Comparison of ENCODE assay signal across 8 cellular contexts in the genomic region with DNA sequence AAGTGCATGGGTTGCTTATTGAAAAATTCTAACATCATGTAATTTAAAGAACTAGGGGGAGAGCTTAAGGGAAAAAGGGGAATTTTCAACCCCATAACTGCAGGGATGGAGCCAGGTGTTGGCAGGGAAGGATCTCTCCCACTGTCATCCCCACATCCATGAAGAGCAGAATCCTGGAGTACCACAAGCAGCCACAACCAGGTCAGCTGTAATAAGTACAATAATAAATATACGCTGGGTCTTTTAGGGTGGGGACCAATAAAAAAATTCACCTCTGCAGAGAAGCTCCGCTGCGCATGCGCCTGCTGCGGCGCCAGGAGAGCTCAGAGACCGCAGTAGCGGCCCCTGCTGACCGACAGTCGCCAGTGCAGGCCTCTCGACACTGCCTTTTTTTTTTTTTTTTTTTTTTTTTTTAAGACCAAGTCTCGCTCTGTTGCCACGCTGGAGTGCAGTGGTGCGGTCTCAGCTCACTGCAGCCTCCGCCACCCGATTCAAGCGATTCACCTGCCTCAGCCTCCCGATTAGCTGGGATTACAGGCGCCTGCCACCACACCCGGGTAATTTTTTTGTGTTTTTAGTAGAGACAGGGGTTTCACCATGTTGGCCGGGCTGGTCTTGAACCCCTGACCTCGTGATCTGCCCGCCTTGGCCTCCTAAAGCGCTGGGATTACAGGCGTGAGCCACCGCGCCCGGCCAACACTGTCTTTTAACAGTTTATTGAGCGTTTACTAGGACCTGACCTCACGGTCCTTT. TPM values are rescaled to one million over a fixed set of nuclear protein-coding genes. Genes with fewer than 3 reads are reported as not detected.
DNase-seq lines count a peak whose midpoint lies in the region; ATAC-seq, FAIRE-seq and TF ChIP-seq lines count a peak whose summit lies in the region.

No MANE protein-coding gene starts in this region.

- no peaks in the 10 kb centered on the region for H3K27me3 Mint-ChIP-seq in activated T-cell treated with anti-CD3 and anti-CD28 coated beads, Interleukin-2, amount 50 U/mL, for 72 hours (ENCODE audit: low read depth)
- H3K27me3 Mint-ChIP-seq in naive thymus-derived CD4-positive, alpha-beta T cell = no peaks in the 10 kb centered on the region

- ATAC-seq in activated T-cell treated with anti-CD3 and anti-CD28 coated beads, Interleukin-2, amount 50 U/mL, for 72 hours (replicated peaks in 1 of 2) = peak; percentile 28 to 33
- ATAC-seq in naive thymus-derived CD4-positive, alpha-beta T cell = peak; percentile 72
- ATAC-seq in stimulated activated effector memory CD8-positive, alpha-beta T cell treated with anti-CD3 and anti-CD28 coated beads, Interleukin-12 subunit alpha, Interleukin-12 subunit beta, amount 100 ng/mL, for 72 hours = peak; percentile 46
- no peak for ATAC-seq in GM21367 (IDR thresholded peaks at IDR 0.05; ENCODE audit: unreplicated experiment)

- peak; percentile 88 for DNase-seq in GM13976 (ENCODE audit: low spot score)
- peak; percentile 70 for DNase-seq in RCC 7860 (ENCODE audit: low spot score)
- peak; percentile 90 to 91 for DNase-seq in activated T-cell treated with anti-CD3 and anti-CD28 coated beads, Interleukin-2, amount 50 U/mL, for 72 hours
- peak; percentile 68 for DNase-seq in fibroblast of gingiva (ENCODE audit: low read depth)
- DNase-seq in naive thymus-derived CD4-positive, alpha-beta T cell = peak; percentile 81 to 92 (median 88)
- DNase-seq in stimulated activated effector memory CD8-positive, alpha-beta T cell treated with anti-CD3 and anti-CD28 coated beads, Interleukin-12 subunit alpha, Interleukin-12 subunit beta, amount 100 ng/mL, for 72 hours (ENCODE audit: low spot score in 2 of 2) = peak; percentile 84 to 91

- peaks cover 11 to 24% (median 12%) of the 10 kb centered on the region in 3 experiments for H3K36me3 ChIP-seq in naive thymus-derived CD4-positive, alpha-beta T cell (ENCODE audit: control insufficient read depth in 2 of 3, insufficient read depth in 3 of 3, low read length in 3 of 3)

- H3K4me3 ChIP-seq in naive thymus-derived CD4-positive, alpha-beta T cell (ENCODE audit: low read length) = peak overlapping the region; percentile 98

- TF ChIP-seq CTCF in GM13976 (IDR thresholded peaks at IDR 0.05; ENCODE audit: borderline replicate concordance, control extremely low read depth, extremely low read depth, insufficient read depth, missing control alignments) (peak; percentile 84), LNCAP (IDR thresholded peaks at IDR 0.05) (peak; percentile 82)

- H3K9me3 Mint-ChIP-seq in activated T-cell treated with anti-CD3 and anti-CD28 coated beads, Interleukin-2, amount 50 U/mL, for 72 hours = peaks cover 2% of the 10 kb centered on the region in 2 donors
- H3K9me3 Mint-ChIP-seq in naive thymus-derived CD4-positive, alpha-beta T cell = peaks cover 0 to 3% (median 0%) of the 10 kb centered on the region in 11 donors
- H3K9me3 Mint-ChIP-seq in stimulated activated effector memory CD8-positive, alpha-beta T cell treated with anti-CD3 and anti-CD28 coated beads, Interleukin-12 subunit alpha, Interleukin-12 subunit beta, amount 100 ng/mL, for 72 hours = peaks cover 3% of the 10 kb centered on the region

- in situ Hi-C loops in GM13976 (cut with MboI; ENCODE audit: low sequenced_read_pairs, unreplicated experiment) = loop anchor here (10.0 kb wide), 1 partner anchor 217 kb away; no protein-coding TSS in a partner anchor

- peak overlapping the region; percentile 95 for H3K27ac Mint-ChIP-seq in activated T-cell treated with anti-CD3 and anti-CD28 coated beads, Interleukin-2, amount 50 U/mL, for 72 hours
- peak overlapping the region; percentile 78 to 99 (median 87) for H3K27ac Mint-ChIP-seq in naive thymus-derived CD4-positive, alpha-beta T cell
- peak overlapping the region; percentile 63 for H3K27ac Mint-ChIP-seq in stimulated activated effector memory CD8-positive, alpha-beta T cell treated with anti-CD3 and anti-CD28 coated beads, Interleukin-12 subunit alpha, Interleukin-12 subunit beta, amount 100 ng/mL, for 72 hours

- CTCF ChIA-PET in naive thymus-derived CD4-positive, alpha-beta T cell (lab: Charles Lee) = interaction anchor here (0.6 to 1.6 kb wide), 19 partner anchors 9 to 375 kb away, joined by 3 to 14 read pairs (median 4); a partner anchor contains a TSS

- peak overlapping the region; percentile 90 to 95 for H3K4me3 Mint-ChIP-seq in activated T-cell treated with anti-CD3 and anti-CD28 coated beads, Interleukin-2, amount 50 U/mL, for 72 hours
- H3K4me3 Mint-ChIP-seq in naive thymus-derived CD4-positive, alpha-beta T cell = peak overlapping the region; percentile 81 to 99 (median 96)
- H3K4me3 Mint-ChIP-seq in stimulated activated effector memory CD8-positive, alpha-beta T cell treated with anti-CD3 and anti-CD28 coated beads, Interleukin-12 subunit alpha, Interleukin-12 subunit beta, amount 100 ng/mL, for 72 hours = peak overlapping the region; percentile 96

- FAIRE-seq in RCC 7860 (lab: Jason Lieb, UNC) = peak; percentile 54

- POLR2A ChIA-PET in naive thymus-derived CD4-positive, alpha-beta T cell (lab: Charles Lee) = interaction anchor here (0.6 to 1.8 kb wide), 11 partner anchors 9 to 952 kb away, joined by 3 to 19 read pairs (median 5); a partner anchor contains a TSS

- H3K4me1 ChIP-seq in naive thymus-derived CD4-positive, alpha-beta T cell (ENCODE audit: control insufficient read depth in 2 of 2, insufficient read depth in 2 of 2, low read length in 2 of 2) = peaks cover 37% of the 10 kb centered on the region in 2 donors

- intact Hi-C loops in naive thymus-derived CD4-positive, alpha-beta T cell (cut with micrococcal nuclease) = loop anchor here (1.0 to 10.0 kb wide), 12 partner anchors 127 to 950 kb away; a partner anchor contains a TSS

- no peaks in the 10 kb centered on the region for H3K9me3 ChIP-seq in naive thymus-derived CD4-positive, alpha-beta T cell (ENCODE audit: control insufficient read depth in 2 of 3, low read length in 3 of 3)

- no peaks in the 10 kb centered on the region for H3K27me3 ChIP-seq in naive thymus-derived CD4-positive, alpha-beta T cell (ENCODE audit: control insufficient read depth in 2 of 2, insufficient read depth in 2 of 2, low read length in 2 of 2)

- H3K27ac ChIP-seq in naive thymus-derived CD4-positive, alpha-beta T cell (ENCODE audit: low read depth, low read length) = peak overlapping the region; percentile 63

- peaks cover 16 to 23% of the 10 kb centered on the region in 2 donors for H3K36me3 Mint-ChIP-seq in activated T-cell treated with anti-CD3 and anti-CD28 coated beads, Interleukin-2, amount 50 U/mL, for 72 hours (ENCODE audit: insufficient read depth in 2 of 2)
- H3K36me3 Mint-ChIP-seq in naive thymus-derived CD4-positive, alpha-beta T cell = peaks cover 4 to 21% (median 14%) of the 10 kb centered on the region in 5 donors
- peaks cover 45% of the 10 kb centered on the region for H3K36me3 Mint-ChIP-seq in stimulated activated effector memory CD8-positive, alpha-beta T cell treated with anti-CD3 and anti-CD28 coated beads, Interleukin-12 subunit alpha, Interleukin-12 subunit beta, amount 100 ng/mL, for 72 hours

- peaks cover 58% of the 10 kb centered on the region for H3K4me1 Mint-ChIP-seq in activated T-cell treated with anti-CD3 and anti-CD28 coated beads, Interleukin-2, amount 50 U/mL, for 72 hours (ENCODE audit: low read depth)
- H3K4me1 Mint-ChIP-seq in naive thymus-derived CD4-positive, alpha-beta T cell = peaks cover 28 to 51% (median 45%) of the 10 kb centered on the region in 7 donors
- peaks cover 37% of the 10 kb centered on the region for H3K4me1 Mint-ChIP-seq in stimulated activated effector memory CD8-positive, alpha-beta T cell treated with anti-CD3 and anti-CD28 coated beads, Interleukin-12 subunit alpha, Interleukin-12 subunit beta, amount 100 ng/mL, for 72 hours

RNA-seq across cellular contexts. Expression of a gene that starts 2.5 kb away (rescaled TPM):
- total RNA-seq in activated T-cell treated with anti-CD3 and anti-CD28 coated beads, Interleukin-2, amount 50 U/mL, for 72 hours = 1,000 to 10,000 TPM; 3,876 to 4,058 TPM
- total RNA-seq in naive thymus-derived CD4-positive, alpha-beta T cell = 1,000 to 10,000 TPM; 1,791 to 2,674 (median 2,346) TPM
- 100 to 1,000 TPM; 611 to 634 TPM for polyA plus RNA-seq in naive thymus-derived CD4-positive, alpha-beta T cell

RNA-seq across cellular contexts. Expression of a gene that starts 16.9 kb away (rescaled TPM):
- 10 to 100 TPM; 33.8 to 45.9 TPM for total RNA-seq in activated T-cell treated with anti-CD3 and anti-CD28 coated beads, Interleukin-2, amount 50 U/mL, for 72 hours
- total RNA-seq in naive thymus-derived CD4-positive, alpha-beta T cell = 10 to 100 TPM; 24.7 to 40.3 (median 33.9) TPM
- 10 to 100 TPM; 18.2 to 35.4 TPM for polyA plus RNA-seq in naive thymus-derived CD4-positive, alpha-beta T cell

RNA-seq across cellular contexts. Expression of a gene that starts 19.7 kb away (rescaled TPM):
- total RNA-seq in activated T-cell treated with anti-CD3 and anti-CD28 coated beads, Interleukin-2, amount 50 U/mL, for 72 hours = 10 to 100 TPM; 33.4 TPM
- 10 to 100 TPM; 23.9 to 40.6 (median 28.8) TPM for total RNA-seq in naive thymus-derived CD4-positive, alpha-beta T cell
- 1 to 10 TPM; 3.9 to 6.8 TPM for polyA plus RNA-seq in naive thymus-derived CD4-positive, alpha-beta T cell

RNA-seq across cellular contexts. Expression of a gene that starts 54.9 kb away (rescaled TPM):
- total RNA-seq in activated T-cell treated with anti-CD3 and anti-CD28 coated beads, Interleukin-2, amount 50 U/mL, for 72 hours = not detected
- total RNA-seq in naive thymus-derived CD4-positive, alpha-beta T cell = not detected
- polyA plus RNA-seq in naive thymus-derived CD4-positive, alpha-beta T cell = not detected
